17 cellular contexts compared by ENCODE assay signal in the genomic region with DNA sequence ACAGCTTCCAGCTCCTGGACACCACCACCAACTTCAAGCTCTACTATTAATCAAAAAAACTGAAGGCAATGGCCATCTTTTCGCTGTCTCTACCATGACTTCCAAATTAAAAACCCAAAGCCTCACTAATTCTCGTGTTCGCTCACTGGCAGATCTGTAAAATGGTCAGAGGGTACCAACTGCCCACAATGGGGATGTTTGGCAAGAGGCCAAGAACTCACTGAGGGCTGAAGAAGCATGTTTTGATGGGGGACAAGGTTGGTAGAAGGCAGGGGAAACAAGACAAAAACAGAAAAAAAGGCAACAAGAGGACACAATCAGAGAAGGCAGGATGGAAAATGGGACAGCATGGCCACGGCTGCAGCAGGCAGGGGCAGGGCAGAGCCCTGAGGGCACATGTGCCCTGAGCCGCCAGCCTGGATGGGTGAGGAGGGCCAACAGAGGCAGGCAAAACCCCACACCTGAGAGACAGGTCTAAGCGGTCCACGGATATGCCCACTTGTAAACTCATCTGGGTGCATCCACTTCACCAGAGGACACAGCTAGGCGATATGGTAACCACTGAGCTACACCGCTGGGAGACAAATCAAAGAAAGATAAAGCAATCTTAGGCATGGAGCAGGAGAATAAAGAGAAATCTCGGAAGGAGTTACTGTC. TPM values are rescaled to one million over a fixed set of nuclear protein-coding genes. Genes with fewer than 3 reads are reported as not detected.
DNase-seq lines count a peak whose midpoint lies in the region; ATAC-seq, FAIRE-seq and TF ChIP-seq lines count a peak whose summit lies in the region.
"Had no signal": no experiment of that assay in that cellular context is flagged by ENCODE, and none has a peak within 500 bp of the region (broad histone marks: within the 10 kb centered on the region; RNA-seq: fewer than 3 reads in every experiment).

No MANE protein-coding gene starts in this region.

- ATAC-seq in HepG2, result no peak
- no peak for ATAC-seq in right lobe of liver
- ATAC-seq in activated CD8-positive, alpha-beta T cell treated with anti-CD3 and anti-CD28 coated beads for 36 hours, result no peak
- no peak for ATAC-seq in aorta (ENCODE audit: low FRiP score)
- ATAC-seq in GM21576 (IDR thresholded peaks at IDR 0.05; ENCODE audit: unreplicated experiment), result no peak

- H3K4me3 Mint-ChIP-seq in activated CD8-positive, alpha-beta T cell treated with anti-CD3 and anti-CD28 coated beads for 36 hours, result no peak overlapping the region
- H3K4me3 Mint-ChIP-seq: activated T-cell treated with anti-CD3 and anti-CD28 coated beads, Interleukin-2, amount 50 U/mL, for 4 hours had no signal

- peak overlapping the region; percentile 13 to 30 for H3K18ac ChIP-seq in mesenchymal stem cell (ENCODE audit: low read depth in 1 of 2, low read length in 2 of 2)

- CTCF ChIA-PET in HepG2 (lab: Yijun Ruan, JAX; ENCODE audit: low intra/inter-chr PET ratio, low total read pairs), result no interaction called here
- CTCF ChIA-PET in activated CD8-positive, alpha-beta T cell treated with anti-CD3 and anti-CD28 coated beads for 36 hours (lab: Charles Lee), result interaction anchor here (0.8 to 26.2 kb wide), 7 partner anchors 9 to 120 kb away, joined by 3 to 874 read pairs (median 5); partner anchors contain the start of gene HBEGF

- H2AFZ ChIP-seq in HepG2 (ENCODE audit: low read length), result no peak overlapping the region
- H2AFZ ChIP-seq in mesenchymal stem cell (ENCODE audit: low read depth, low read length), result no peak overlapping the region

- H3K27me3 ChIP-seq in HepG2 (ENCODE audit: control insufficient read depth in 1 of 2, insufficient read depth in 2 of 2, low read length in 2 of 2) (no peaks in the 10 kb centered on the region), right lobe of liver (no peaks in the 10 kb centered on the region), mesenchymal stem cell (ENCODE audit: control insufficient read depth in 1 of 2, insufficient read depth in 1 of 2, low read length in 2 of 2) (no peaks in the 10 kb centered on the region), aorta (ENCODE audit: control insufficient read depth in 1 of 2, insufficient read depth in 2 of 2, low read length in 1 of 2) (no peaks in the 10 kb centered on the region)
- H3K27me3 ChIP-seq: BE2C, MG63 had no signal

- TF ChIP-seq CTCF in HepG2 (CRISPR knock-in tag; IDR thresholded peaks at IDR 0.05) (no peak), right lobe of liver (IDR thresholded peaks at IDR 0.05) (no peak)
- TF ChIP-seq CTCF in activated CD8-positive, alpha-beta T cell treated with anti-CD3 and anti-CD28 coated beads for 36 hours (IDR thresholded peaks at IDR 0.05), result no peak

- no peak overlapping the region for H3K4me2 ChIP-seq in HepG2 (ENCODE audit: low read depth, low read length)
- no peak overlapping the region for H3K4me2 ChIP-seq in mesenchymal stem cell (ENCODE audit: low read length, poor library complexity, severe bottlenecking)

- H2AK5ac ChIP-seq in mesenchymal stem cell (ENCODE audit: low read length, severe bottlenecking), result peak overlapping the region; percentile 38

- no peak overlapping the region for H2BK15ac ChIP-seq in mesenchymal stem cell (ENCODE audit: low read depth, poor library complexity, severe bottlenecking)

- DNase-seq in HepG2 (ENCODE audit: low spot score) (no peak), right lobe of liver (no peak), mesenchymal stem cell (no peak), aorta (no peak), HTR-8/SVneo (ENCODE audit: insufficient read length, low spot score) (no peak), NCI-H2227 (lab: John Stamatoyannopoulos, UW; ENCODE audit: unreplicated experiment) (no peak)
- DNase-seq in activated CD8-positive, alpha-beta T cell treated with anti-CD3 and anti-CD28 coated beads for 36 hours, result no peak
- DNase-seq: activated T-cell treated with anti-CD3 and anti-CD28 coated beads, Interleukin-2, amount 50 U/mL, for 4 hours; BE2C; caudate nucleus; erythroblast; hippocampal formation; MG63; NCI-H345; posterior cingulate gyrus; stimulated activated naive CD4-positive, alpha-beta T cell had no signal

- peak overlapping the region; percentile 28 to 75 for H2BK12ac ChIP-seq in mesenchymal stem cell (ENCODE audit: low read length in 2 of 2)

- in situ Hi-C loops in HepG2 (cut with HindIII; ENCODE audit: extremely low pct_ligation_motif_present, low pct_unique_long_range_greater_than_20kb), result no loop called here

- no peaks in the 10 kb centered on the region for H3K27me3 Mint-ChIP-seq in activated CD8-positive, alpha-beta T cell treated with anti-CD3 and anti-CD28 coated beads for 36 hours

- H3K27ac Mint-ChIP-seq in activated CD8-positive, alpha-beta T cell treated with anti-CD3 and anti-CD28 coated beads for 36 hours, result peak overlapping the region; percentile 87

- H3K4me1 ChIP-seq in HepG2 (ENCODE audit: insufficient read depth, low read length), result peaks cover 14% of the 10 kb centered on the region; the same call in 1 of the 2 replicates
- no peaks in the 10 kb centered on the region for H3K4me1 ChIP-seq in right lobe of liver
- peaks cover 9% of the 10 kb centered on the region for H3K4me1 ChIP-seq in mesenchymal stem cell (ENCODE audit: control insufficient read depth, insufficient read depth, low read depth, low read length)
- H3K4me1 ChIP-seq in aorta (ENCODE audit: control insufficient read depth in 1 of 2, insufficient read depth in 2 of 2, low read length in 2 of 2), result no peaks in the 10 kb centered on the region
- H3K4me1 ChIP-seq: BE2C had no signal

- H3K4me3 ChIP-seq in HepG2 (replicated peaks in 1 of 3; ENCODE audit: insufficient read depth in 1 of 3, low read depth in 2 of 3, low read length in 3 of 3) (no peak overlapping the region), right lobe of liver (no peak overlapping the region), mesenchymal stem cell (ENCODE audit: insufficient read depth in 1 of 2, low read depth in 1 of 2, low read length in 2 of 2) (no peak overlapping the region), aorta (ENCODE audit: low read length in 2 of 2) (no peak overlapping the region)
- H3K4me3 ChIP-seq: MG63 had no signal

- POLR2A ChIA-PET in HepG2 (lab: Yijun Ruan, JAX), result no interaction called here
- POLR2A ChIA-PET in activated CD8-positive, alpha-beta T cell treated with anti-CD3 and anti-CD28 coated beads for 36 hours (lab: Charles Lee), result interaction anchor here (1.0 to 1.7 kb wide), 2 partner anchors 10 to 37 kb away, joined by 3 to 5 read pairs; no protein-coding TSS in a partner anchor

- H3K9ac ChIP-seq in HepG2 (ENCODE audit: insufficient read depth, low read depth, low read length) (no peak overlapping the region), mesenchymal stem cell (ENCODE audit: low read length) (peak overlapping the region; percentile 80)

- peaks cover 6 to 42% of the 10 kb centered on the region in 2 experiments for H3K36me3 ChIP-seq in HepG2 (replicated peaks in 1 of 2; ENCODE audit: control insufficient read depth in 1 of 2, insufficient read depth in 2 of 2, low read length in 2 of 2)
- no peaks in the 10 kb centered on the region for H3K36me3 ChIP-seq in right lobe of liver
- H3K36me3 ChIP-seq in mesenchymal stem cell (ENCODE audit: control insufficient read depth in 1 of 2, insufficient read depth in 2 of 2, low read depth in 1 of 2, low read length in 2 of 2), result peaks cover 11 to 34% of the 10 kb centered on the region in 2 experiments
- peaks cover 0 to 2% of the 10 kb centered on the region in 2 donors for H3K36me3 ChIP-seq in aorta (ENCODE audit: control insufficient read depth in 1 of 2, insufficient read depth in 2 of 2, low read length in 1 of 2)
- H3K36me3 ChIP-seq: BE2C had no signal

- H3K14ac ChIP-seq in mesenchymal stem cell (ENCODE audit: low read length in 2 of 2), result peak overlapping the region in 1 of 2 experiments; percentile 19

- TF ChIP-seq RAD21 in HepG2 (CRISPR knock-in tag; IDR thresholded peaks at IDR 0.05), result no peak

- peaks cover 29% of the 10 kb centered on the region for H3K79me2 ChIP-seq in HepG2 (ENCODE audit: insufficient read depth, low read length)

- H3K9me3 ChIP-seq in HepG2 (ENCODE audit: low read length), result no peaks in the 10 kb centered on the region
- no peaks in the 10 kb centered on the region for H3K9me3 ChIP-seq in right lobe of liver
- H3K9me3 ChIP-seq in mesenchymal stem cell (ENCODE audit: control insufficient read depth, low read length), result no peaks in the 10 kb centered on the region
- H3K9me3 ChIP-seq in aorta (ENCODE audit: control insufficient read depth, low read length), result no peaks in the 10 kb centered on the region
- H3K9me3 ChIP-seq: BE2C, MG63 had no signal

- no peak overlapping the region for H4K8ac ChIP-seq in mesenchymal stem cell (ENCODE audit: low read length)

- H4K91ac ChIP-seq in mesenchymal stem cell (ENCODE audit: low read length), result no peak overlapping the region

- H3K36me3 Mint-ChIP-seq in activated CD8-positive, alpha-beta T cell treated with anti-CD3 and anti-CD28 coated beads for 36 hours (ENCODE audit: low read depth), result peaks cover 13% of the 10 kb centered on the region

- BruUV-seq in HepG2 (replicated peaks; lab: Mats Ljungman, UMichigan), result no TSS peak

- no peak overlapping the region for H2BK5ac ChIP-seq in mesenchymal stem cell (ENCODE audit: low read depth, low read length, poor library complexity, severe bottlenecking)

- WGBS in HepG2 (ENCODE audit: low lambda C conversion rate), result over 99% methylated on average over 10 of the region's 10 CpGs
- WGBS in right lobe of liver (ENCODE audit: insufficient coverage, low coverage, low lambda C conversion rate, missing lambda C conversion rate), result 90% methylated on average over 8 of the region's 10 CpGs
- WGBS in mesenchymal stem cell, result 99% methylated on average over 9 of the region's 10 CpGs
- 95 to 97% methylated on average over 10 of the region's 10 CpGs for WGBS in aorta, 2 donors

- intact Hi-C loops in HepG2 (cut with micrococcal nuclease; ENCODE audit: unreplicated experiment), result no loop called here
- intact Hi-C loops in right lobe of liver (cut with DNase I), result no loop called here
- intact Hi-C loops in activated CD8-positive, alpha-beta T cell treated with anti-CD3 and anti-CD28 coated beads for 36 hours (cut with micrococcal nuclease), result no loop called here
- intact Hi-C loops in aorta (cut with DNase I), result no loop called here

- no peaks in the 10 kb centered on the region for H3K9me3 Mint-ChIP-seq in activated CD8-positive, alpha-beta T cell treated with anti-CD3 and anti-CD28 coated beads for 36 hours
- H3K9me3 Mint-ChIP-seq: activated T-cell treated with anti-CD3 and anti-CD28 coated beads, Interleukin-2, amount 50 U/mL, for 4 hours had no signal

- peaks cover 35% of the 10 kb centered on the region for H3K79me1 ChIP-seq in mesenchymal stem cell (replicated peaks; ENCODE audit: low read length, poor library complexity, severe bottlenecking)

- no peak for TF ChIP-seq POLR2A in HepG2 (IDR thresholded peaks at IDR 0.05; ENCODE audit: insufficient read depth in 1 of 2, low read depth in 2 of 2, low read length in 2 of 2)
- TF ChIP-seq POLR2A in right lobe of liver (IDR thresholded peaks at IDR 0.05), result no peak

- no peak overlapping the region for H3K4ac ChIP-seq in mesenchymal stem cell (ENCODE audit: low read depth in 1 of 2, low read length in 2 of 2)

- FAIRE-seq in HepG2 (lab: Jason Lieb, UNC), result no peak
- FAIRE-seq in HTR-8/SVneo (lab: Jason Lieb, UNC), result no peak

- TF ChIP-seq EP300 in HepG2 (IDR thresholded peaks at IDR 0.05; ENCODE audit: low read depth in 2 of 2, low read length in 2 of 2) (no peak), HepG2 (CRISPR knock-in tag; IDR thresholded peaks at IDR 0.05; ENCODE audit: borderline replicate concordance) (no peak)

- peaks cover 8% of the 10 kb centered on the region for H4K20me1 ChIP-seq in HepG2 (ENCODE audit: insufficient read depth, low read length)

- H3K23ac ChIP-seq in mesenchymal stem cell (ENCODE audit: low read length in 2 of 2), result no peak overlapping the region

- H3K27ac ChIP-seq in HepG2 (ENCODE audit: extremely low read length, insufficient read depth, low read length) (no peak overlapping the region), right lobe of liver (no peak overlapping the region), mesenchymal stem cell (ENCODE audit: low read length, poor library complexity, severe bottlenecking) (peak overlapping the region; percentile 41), aorta (ENCODE audit: low read depth in 1 of 2, low read length in 2 of 2) (no peak overlapping the region)

- peak overlapping the region; percentile 27 for H2BK120ac ChIP-seq in mesenchymal stem cell (ENCODE audit: low read depth, low read length)

- H3K4me1 Mint-ChIP-seq in activated CD8-positive, alpha-beta T cell treated with anti-CD3 and anti-CD28 coated beads for 36 hours (ENCODE audit: low read depth), result peaks cover 33% of the 10 kb centered on the region

RNA-seq across cellular contexts. Expression of gene PFDN1, which starts 50.3 kb away (rescaled TPM):
- total RNA-seq in HepG2 (2016; rRNA removed; fragmentation: Illumina TruSeq; extraction: Trizol) (70.8 and 102 TPM in 2 replicates), right lobe of liver (10 to 100 TPM in 5 of 6 experiments, 1 to 10 TPM in 1; 9.8 to 30.8 (median 14.7) TPM), aorta (10 to 100 TPM; 31.8 to 43.6 TPM)
- 30.8 and 31.4 TPM in 2 replicates for total RNA-seq in HepG2 (2016; cell fraction: cytosol; rRNA removed; fragmentation: Illumina TruSeq; extraction: Trizol; ENCODE audit: low read depth)
- total RNA-seq in HepG2 (2016; cell fraction: insoluble cytoplasmic fraction; rRNA removed; fragmentation: Illumina TruSeq; extraction: Trizol), result 73.4 and 106 TPM in 2 replicates
- 63.5 and 65.6 TPM in 2 replicates for total RNA-seq in HepG2 (2016; cell fraction: membrane; rRNA removed; fragmentation: Illumina TruSeq; extraction: Trizol)
- 34.9 and 39.3 TPM in 2 replicates for total RNA-seq in HepG2 (2016; cell fraction: nucleus; rRNA removed; fragmentation: Illumina TruSeq; extraction: Trizol)
- polyA plus RNA-seq in HepG2 (2011; rRNA removed) (67.2 and 70.4 TPM in 2 replicates), aorta (10 to 100 TPM; 74.1 to 89.5 TPM)
- polyA plus RNA-seq in HepG2 (2011; cell fraction: cytosol; rRNA removed), result 82.6 and 98.7 TPM in 2 replicates
- 19.1 and 24.2 TPM in 2 replicates for polyA plus RNA-seq in HepG2 (2011; cell fraction: nucleus; rRNA removed)
- polyA plus RNA-seq in HepG2 (2012), result 91.4 and 114 TPM in 2 replicates
- 34.9 and 37.0 TPM in 2 replicates for polyA plus RNA-seq in HepG2 (2016; cell fraction: cytosol; fragmentation: Illumina TruSeq; extraction: Trizol; ENCODE audit: low read depth)
- polyA plus RNA-seq in HepG2 (2016; cell fraction: insoluble cytoplasmic fraction; fragmentation: Illumina TruSeq; extraction: Trizol; ENCODE audit: low read depth), result 154 TPM in 2 replicates
- polyA plus RNA-seq in HepG2 (2016; cell fraction: membrane; fragmentation: Illumina TruSeq; extraction: Trizol; ENCODE audit: low read depth), result 58.7 and 63.7 TPM in 2 replicates
- 45.6 and 54.4 TPM in 2 replicates for polyA plus RNA-seq in HepG2 (2016; cell fraction: nucleus; fragmentation: Illumina TruSeq; extraction: Trizol; ENCODE audit: insufficient read depth, low read depth)
- polyA minus RNA-seq in HepG2 (2011; rRNA and poly(A)+ RNA removed; ENCODE audit: low replicate concordance), result 91.1 and 127 TPM in 2 replicates
- polyA minus RNA-seq in HepG2 (2011; cell fraction: cytosol; rRNA and poly(A)+ RNA removed), result 32.0 and 33.9 TPM in 2 replicates
- 33.0 and 40.5 TPM in 2 replicates for polyA minus RNA-seq in HepG2 (2011; cell fraction: nucleus; rRNA and poly(A)+ RNA removed)
- total RNA-seq in activated CD8-positive, alpha-beta T cell treated with anti-CD3 and anti-CD28 coated beads for 36 hours, result 10 to 100 TPM; 49.1 to 50.6 TPM
- polyA plus RNA-seq in mesenchymal stem cell (2013, experiment 1 of 2), result 289 TPM
- 256 TPM for polyA plus RNA-seq in mesenchymal stem cell (2013, experiment 2 of 2)
